29 cellular contexts compared by ENCODE assay signal in the genomic region with DNA sequence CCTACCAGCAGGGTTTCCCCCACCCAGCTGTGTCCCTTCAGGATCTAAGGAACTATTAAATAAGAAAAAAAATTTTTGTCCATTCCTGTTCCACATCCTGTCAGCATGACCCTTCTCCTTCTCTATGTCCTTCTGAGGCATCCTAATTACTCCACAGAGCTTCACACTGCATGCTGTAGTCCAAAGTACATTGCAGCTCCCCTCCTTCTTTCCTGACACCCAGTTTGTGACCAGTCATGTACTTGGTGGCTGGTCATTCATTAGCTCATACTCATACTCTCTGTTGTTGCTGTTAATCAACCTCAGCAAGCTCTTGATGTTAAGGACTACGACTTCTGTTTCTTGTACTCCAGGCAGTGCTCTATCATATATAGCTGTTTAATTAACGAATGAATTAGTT. TPM values are rescaled to one million over a fixed set of nuclear protein-coding genes. Genes with fewer than 3 reads are reported as not detected.
"Had no signal": no experiment of that assay in that cellular context is flagged by ENCODE, and none has a peak within 500 bp of the region (broad histone marks: within the 10 kb centered on the region; RNA-seq: fewer than 3 reads in every experiment).

No MANE protein-coding gene starts in this region.

- H3K4me2 ChIP-seq: neural progenitor cell had no signal

- H3K36me3 ChIP-seq: colonic mucosa, gastrocnemius medialis, neural progenitor cell, right atrium auricular region, sigmoid colon, spleen, tibial artery had no signal

- H2AFZ ChIP-seq: neural progenitor cell, parathyroid adenoma had no signal

- H3K4me1 ChIP-seq: colonic mucosa, spleen, testis, tibial artery had no signal

- H3K27ac Mint-ChIP-seq: dendritic cell treated with granulocyte-macrophage colony-stimulating factor and Interleukin-4, amounts not matched to agents 40 ng/mL and 50 ng/mL, for 4 days; endodermal cell; memory B cell; naive B cell; natural killer cell treated with Interleukin-12 subunit alpha and Interleukin-12 subunit beta and Interleukin-15 and Interleukin-18, amount 100 ng/mL, for 72 hours; neural progenitor cell; progenitor cell of endocrine pancreas; stimulated activated memory B cell treated with anti-CD40 and anti-IgM and Interleukin-4, amounts not matched to agents 10 μg/mL and 1 μg/mL and 100 μg/mL, for 72 hours; type B pancreatic cell had no signal

- H3K4me1 Mint-ChIP-seq: naive B cell had no signal

- FAIRE-seq: islet of Langerhans had no signal

- H3K4me3 Mint-ChIP-seq: dendritic cell treated with granulocyte-macrophage colony-stimulating factor and Interleukin-4, amounts not matched to agents 40 ng/mL and 50 ng/mL, for 4 days; endodermal cell; memory B cell; naive B cell; natural killer cell treated with Interleukin-12 subunit alpha and Interleukin-12 subunit beta and Interleukin-15 and Interleukin-18, amount 100 ng/mL, for 72 hours; neural progenitor cell; stimulated activated memory B cell treated with anti-CD40 and anti-IgM and Interleukin-4, amounts not matched to agents 10 μg/mL and 1 μg/mL and 100 μg/mL, for 72 hours; type B pancreatic cell had no signal

- H3K36me3 Mint-ChIP-seq: memory B cell; naive B cell; natural killer cell treated with Interleukin-12 subunit alpha and Interleukin-12 subunit beta and Interleukin-15 and Interleukin-18, amount 100 ng/mL, for 72 hours; neural progenitor cell; stimulated activated memory B cell treated with anti-CD40 and anti-IgM and Interleukin-4, amounts not matched to agents 10 μg/mL and 1 μg/mL and 100 μg/mL, for 72 hours had no signal

- H3K4me3 ChIP-seq: colonic mucosa, gastrocnemius medialis, lung, neural progenitor cell, right atrium auricular region, sigmoid colon, spleen, testis, tibial artery had no signal

- H3K9ac ChIP-seq: neural progenitor cell, parathyroid adenoma had no signal

- H3K9me3 Mint-ChIP-seq: dendritic cell treated with granulocyte-macrophage colony-stimulating factor and Interleukin-4, amounts not matched to agents 40 ng/mL and 50 ng/mL, for 4 days; natural killer cell treated with Interleukin-12 subunit alpha and Interleukin-12 subunit beta and Interleukin-15 and Interleukin-18, amount 100 ng/mL, for 72 hours had no signal

- H3K27me3 Mint-ChIP-seq: type B pancreatic cell had no signal

- H3K79me2 ChIP-seq: parathyroid adenoma had no signal

- H3K27ac ChIP-seq: colonic mucosa, epithelial cell of prostate, gastrocnemius medialis, neural progenitor cell, parathyroid adenoma, right atrium auricular region, sigmoid colon, spleen, testis, tibial artery had no signal

- ATAC-seq: esophagus mucosa; gastrocnemius medialis; left lobe of liver; natural killer cell treated with Interleukin-12 subunit alpha and Interleukin-12 subunit beta and Interleukin-15 and Interleukin-18, amount 100 ng/mL, for 72 hours; stimulated activated memory B cell treated with anti-CD40 and anti-IgM and Interleukin-4, amounts not matched to agents 10 μg/mL and 1 μg/mL and 100 μg/mL, for 72 hours; stimulated activated naive CD8-positive, alpha-beta T cell treated with anti-CD3 and anti-CD28 coated beads, Interleukin-15, Interleukin-2, amounts not matched to agents 100 U/mL and 50 U/mL, for 24 hours had no signal

- H3K27me3 ChIP-seq: colonic mucosa, gastrocnemius medialis, neural progenitor cell, right atrium auricular region, sigmoid colon, testis, tibial artery had no signal

- H3K9me3 ChIP-seq: colonic mucosa, gastrocnemius medialis, right atrium auricular region, sigmoid colon, spleen, testis, tibial artery had no signal

- DNase-seq: colonic mucosa; effector CD8-positive, alpha-beta T cell; endodermal cell; foreskin fibroblast; gastrocnemius medialis; head of caudate nucleus; naive B cell; sigmoid colon; spleen; stimulated activated CD4-positive, alpha-beta T cell treated with anti-CD3 and anti-CD28 coated beads, Interleukin-4, amount 100 ng/mL, for 4 hours; stimulated activated naive CD8-positive, alpha-beta T cell treated with anti-CD3 and anti-CD28 coated beads, Interleukin-15, Interleukin-2, amounts not matched to agents 100 U/mL and 50 U/mL, for 24 hours; substantia nigra; testis; tibial artery had no signal

RNA-seq across cellular contexts. Expression of a gene that starts 2.4 kb away (rescaled TPM):
- total RNA-seq: natural killer cell treated with Interleukin-12 subunit alpha and Interleukin-12 subunit beta and Interleukin-15 and Interleukin-18, amount 100 ng/mL, for 72 hours had no signal
- polyA plus RNA-seq: liver had no signal
